In the genomic region with DNA sequence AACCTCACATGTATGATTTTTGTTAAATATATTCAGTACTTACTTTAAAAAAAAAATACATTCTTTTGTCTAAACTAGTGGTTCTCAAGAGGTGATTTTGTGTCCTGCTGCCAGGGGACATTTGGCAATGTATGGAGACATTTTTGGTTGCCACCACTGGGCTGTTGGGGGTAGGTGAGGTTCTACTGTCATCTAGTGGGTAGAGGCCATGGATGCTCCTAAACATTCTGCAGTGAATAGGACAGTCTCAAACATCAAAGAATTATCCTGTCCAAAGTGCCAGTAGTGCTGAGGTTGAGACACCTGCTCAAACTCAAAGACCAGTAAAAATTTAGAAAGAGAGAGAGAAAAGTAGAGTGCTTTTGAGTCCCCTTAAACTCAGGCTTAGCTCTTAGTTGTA, we compare ENCODE assay signal across 8 cellular contexts. TPM values are rescaled to one million over a fixed set of nuclear protein-coding genes. Genes with fewer than 3 reads are reported as not detected.
DNase-seq lines count a peak whose midpoint lies in the region; TF ChIP-seq lines count a peak whose summit lies in the region.

No MANE protein-coding gene starts in this region.

- H3K27ac ChIP-seq in coronary artery (no peak overlapping the region), ascending aorta (no peak overlapping the region)

- no peaks in the 10 kb centered on the region for H3K4me1 ChIP-seq in ascending aorta

- H3K4me1 Mint-ChIP-seq in neural crest cell: peaks cover 28% of the 10 kb centered on the region

- H3K4me3 ChIP-seq in coronary artery: no peak overlapping the region
- H3K4me3 ChIP-seq in ascending aorta: no peak overlapping the region

- no peaks in the 10 kb centered on the region for H3K27me3 Mint-ChIP-seq in neural crest cell (ENCODE audit: low read depth)

- H3K9me3 ChIP-seq in ascending aorta: no peaks in the 10 kb centered on the region

- no peak overlapping the region for H3K27ac Mint-ChIP-seq in neural crest cell (ENCODE audit: unreplicated experiment)

- H3K4me3 Mint-ChIP-seq in neural crest cell: no peak overlapping the region

- DNase-seq in activated gamma-delta T cell treated with Interleukin-2 at 50 U/mL for 16 hours: peak; percentile 10
- DNase-seq in activated gamma-delta T cell (lab: John Stamatoyannopoulos, UW): no peak
- peak; percentile 86 for DNase-seq in NCI-H446 treated with DMSO at 0.1 percent for 48 hours (lab: John Stamatoyannopoulos, UW)
- DNase-seq in coronary artery (ENCODE audit: low spot score): no peak
- DNase-seq in neural crest cell (ENCODE audit: low read depth, low spot score): no peak
- DNase-seq in ascending aorta (ENCODE audit: low spot score in 2 of 2): no peak
- no peak for DNase-seq in DMS153 (lab: John Stamatoyannopoulos, UW)
- DNase-seq in stimulated activated CD4-positive, alpha-beta T cell treated with anti-CD3 and anti-CD28 coated beads, Interleukin-1b, Interleukin-23, amount 100 ng/mL, for 48 hours: no peak

- H3K36me3 Mint-ChIP-seq in neural crest cell (ENCODE audit: low read depth): peaks cover 3% of the 10 kb centered on the region

- H3K27me3 ChIP-seq in ascending aorta: no peaks in the 10 kb centered on the region

- no peaks in the 10 kb centered on the region for H3K36me3 ChIP-seq in ascending aorta

- H3K9me3 Mint-ChIP-seq in neural crest cell: peaks cover 7% of the 10 kb centered on the region

- TF ChIP-seq CTCF in coronary artery (IDR thresholded peaks at IDR 0.05) (peak; percentile 20), neural crest cell (conservative IDR thresholded peaks at IDR 0.05) (peak; percentile 52), ascending aorta (IDR thresholded peaks at IDR 0.05) (peak in 1 of 3 experiments; percentile 42)

- intact Hi-C loops in ascending aorta (cut with DNase I): no loop called here

RNA-seq across cellular contexts. Expression of gene PGM2, which starts 32.9 kb away (rescaled TPM):
- 28.5 and 28.7 TPM in 2 replicates for total RNA-seq in neural crest cell
- total RNA-seq in ascending aorta: 7.1 TPM

Comparison
In these comparisons a context has a peak if more than half of its experiments do, and no peak if none do; other contexts are left out.
1. DNase-seq: peak in activated gamma-delta T cell treated with Interleukin-2 at 50 U/mL for 16 hours (single experiment) and NCI-H446 treated with DMSO at 0.1 percent for 48 hours (single experiment); none in activated gamma-delta T cell (single experiment), coronary artery (single experiment), neural crest cell (single experiment), ascending aorta (0 of 2), DMS153 (single experiment) and stimulated activated CD4-positive, alpha-beta T cell treated with anti-CD3 and anti-CD28 coated beads, Interleukin-1b, Interleukin-23, amount 100 ng/mL, for 48 hours (single experiment).